8 cellular contexts compared by ENCODE assay signal in the genomic region with DNA sequence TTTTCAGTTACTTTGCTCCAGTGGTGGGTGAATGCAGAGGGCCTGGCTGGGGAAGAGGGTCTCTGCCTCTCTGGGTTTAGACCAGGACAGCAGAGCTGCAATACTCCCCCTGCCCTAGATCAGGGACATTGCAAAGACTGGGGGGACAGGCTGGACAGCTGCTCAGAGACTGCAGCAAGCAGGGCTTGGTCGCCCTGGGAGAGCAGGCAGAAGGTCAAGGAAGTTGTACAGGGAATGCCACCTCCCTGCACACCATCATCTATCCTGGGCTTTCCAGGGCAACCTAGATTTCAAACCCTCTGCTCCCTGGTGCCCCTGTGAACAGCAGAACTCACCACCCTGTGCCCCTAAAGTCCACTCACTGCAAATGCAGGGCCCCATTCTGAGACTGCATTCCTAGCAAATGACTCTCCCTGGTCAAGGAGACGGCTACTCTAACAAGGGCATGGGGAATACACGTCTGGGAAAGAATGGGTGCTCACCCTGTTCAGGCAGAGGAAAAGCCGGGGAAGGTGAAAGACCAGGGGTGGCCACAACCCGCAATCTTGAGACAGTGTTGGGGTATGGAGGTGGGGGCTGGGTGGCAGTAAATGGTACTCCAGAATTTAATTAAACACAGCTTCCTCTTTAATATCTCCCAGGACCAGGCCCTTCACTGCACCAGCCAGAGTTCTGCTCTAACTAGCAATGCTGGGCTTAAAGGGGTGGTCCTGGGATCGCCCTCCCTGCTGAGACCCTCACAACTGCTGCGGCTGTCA. TPM values are rescaled to one million over a fixed set of nuclear protein-coding genes. Genes with fewer than 3 reads are reported as not detected.
DNase-seq lines count a peak whose midpoint lies in the region; TF ChIP-seq lines count a peak whose summit lies in the region.

No MANE protein-coding gene starts in this region.

- H3K9me3 ChIP-seq in testis = no peaks in the 10 kb centered on the region

- H3K4me1 ChIP-seq in testis = peaks cover 56% of the 10 kb centered on the region

- H3K4me3 ChIP-seq in testis = peak overlapping the region; percentile 78 to 81

- intact Hi-C loops in testis (cut with DNase I; ENCODE audit: low total_unique reads) = no loop called here

- DNase-seq in NCI-H1092 treated with DMSO at 0.1 percent for 48 hours (lab: John Stamatoyannopoulos, UW) (peak; percentile 16), NCI-H1092 (lab: John Stamatoyannopoulos, UW) (no peak), amniotic stem cell (lab: John Stamatoyannopoulos, UW) (peak; percentile 60), islet precursor cell (peak; percentile 84), testis (no peak), medulla oblongata (ENCODE audit: extremely low spot score) (no peak), midbrain (lab: John Stamatoyannopoulos, UW) (no peak)
- no peak for DNase-seq in stimulated activated CD4-positive, alpha-beta T cell treated with anti-CD3 and anti-CD28 coated beads, Interleukin-4, amount 100 ng/mL, for 24 hours

- WGBS in testis, 2 donors = 10 to 18% methylated on average over 5 to 7 of the region's 7 CpGs

- TF ChIP-seq POLR2A in testis (IDR thresholded peaks at IDR 0.05) = no peak

- H3K36me3 ChIP-seq in testis (ENCODE audit: low read depth, missing control alignments) = no peaks in the 10 kb centered on the region

- TF ChIP-seq CTCF in testis (IDR thresholded peaks at IDR 0.05) = no peak

- peak overlapping the region; percentile 91 to 93 for H3K27ac ChIP-seq in testis

- H3K27me3 ChIP-seq in testis = no peaks in the 10 kb centered on the region

RNA-seq across cellular contexts. Expression of a gene that starts 1.0 kb away (rescaled TPM):
- 100 to 1,000 TPM; 137 to 185 TPM for total RNA-seq in testis
- polyA plus RNA-seq in testis (ENCODE audit: insufficient read depth, low read depth, low replicate concordance) = 105 TPM

Comparison
In these comparisons a context has a peak if more than half of its experiments do, and no peak if none do; other contexts are left out.
1. DNase-seq: peak in NCI-H1092 treated with DMSO at 0.1 percent for 48 hours (single experiment), amniotic stem cell (single experiment) and islet precursor cell (single experiment); none in NCI-H1092 (single experiment), testis (single experiment), medulla oblongata (single experiment), midbrain (single experiment) and stimulated activated CD4-positive, alpha-beta T cell treated with anti-CD3 and anti-CD28 coated beads, Interleukin-4, amount 100 ng/mL, for 24 hours (single experiment).